Comparison of ENCODE assay signal across 20 cellular contexts in genomic region chr17:80427366-80428282, GRCh38. TPM values are rescaled to one million over a fixed set of nuclear protein-coding genes. Genes with fewer than 3 reads are reported as not detected.
A peak's percentile ranks its signal among the peaks of the same experiment; 100 is the strongest.
DNase-seq lines count a peak whose midpoint lies in the region; ATAC-seq, FAIRE-seq and TF ChIP-seq lines count a peak whose summit lies in the region.
"Had no signal": no experiment of that assay in that cellular context is flagged by ENCODE, and none has a peak within 500 bp of the region (broad histone marks: within the 10 kb centered on the region; RNA-seq: fewer than 3 reads in every experiment).

No MANE protein-coding gene starts in this region.

- peaks cover 0 to 14% of the 10 kb centered on the region in 2 donors for H3K4me1 ChIP-seq in right atrium auricular region
- H3K4me1 ChIP-seq: testis, uterus had no signal

- H3K36me3 ChIP-seq in right atrium auricular region = no peaks in the 10 kb centered on the region
- H3K36me3 ChIP-seq: uterus had no signal

- DNase-seq in Right ventricle myocardium superior = peak; percentile 32
- DNase-seq in right atrium auricular region (ENCODE audit: low spot score) = no peak
- peak; percentile 65 for DNase-seq in NCI-H82 treated with DMSO at 0.1 percent for 48 hours (lab: John Stamatoyannopoulos, UW; ENCODE audit: unreplicated experiment)
- peak; percentile 15 for DNase-seq in iPS-NIHi11 (ENCODE audit: low spot score)
- DNase-seq in urothelium cell line (ENCODE audit: low spot score) = no peak
- no peak for DNase-seq in SHP77 (lab: John Stamatoyannopoulos, UW)
- DNase-seq in activated CD4-positive, alpha-beta T cell treated with anti-CD3 and anti-CD28 coated beads, Interleukin-2, amount 10 ng/mL, durations not matched to agents 24 days and 14 days = no peak

- H3K9me3 ChIP-seq in right atrium auricular region = no peaks in the 10 kb centered on the region
- H3K9me3 ChIP-seq: lower lobe of right lung, mucosa of descending colon, sigmoid colon, testis, uterus had no signal

- H3K27me3 ChIP-seq in right atrium auricular region = no peaks in the 10 kb centered on the region
- H3K27me3 ChIP-seq: sigmoid colon, testis, uterus had no signal

- no peak overlapping the region for H3K4me3 ChIP-seq in right atrium auricular region
- H3K4me3 ChIP-seq: lower lobe of right lung, mucosa of descending colon, sigmoid colon, testis, uterus had no signal

- intact Hi-C loops in Right ventricle myocardium superior (cut with DNase I) = loop anchor here (5.0 kb wide), 1 partner anchor 555 kb away; no protein-coding TSS in a partner anchor
- intact Hi-C loops in activated CD4-positive, alpha-beta T cell treated with anti-CD3 and anti-CD28 coated beads, Interleukin-2, amount 10 ng/mL, durations not matched to agents 24 days and 14 days (cut with micrococcal nuclease) = loop anchor here (1.0 to 5.0 kb wide), 4 partner anchors 148 to 675 kb away; no protein-coding TSS in a partner anchor

- no peak for TF ChIP-seq CTCF in right atrium auricular region (IDR thresholded peaks at IDR 0.05)

- FAIRE-seq in urothelium cell line (lab: Jason Lieb, UNC) = peak; percentile 58

- no peaks in the 10 kb centered on the region for H3K9me3 Mint-ChIP-seq in activated CD4-positive, alpha-beta T cell treated with anti-CD3 and anti-CD28 coated beads, Interleukin-2, amount 10 ng/mL, durations not matched to agents 24 days and 14 days
- H3K9me3 Mint-ChIP-seq: activated B cell treated with CpG ODN at 0.5 μM for 24 hours; CD8-positive, alpha-beta T cell; natural killer cell treated with Interleukin-12 subunit alpha and Interleukin-12 subunit beta and Interleukin-15 and Interleukin-18, amount 100 ng/mL, for 72 hours had no signal

- peaks cover 13% of the 10 kb centered on the region for H3K4me1 Mint-ChIP-seq in activated CD4-positive, alpha-beta T cell treated with anti-CD3 and anti-CD28 coated beads, Interleukin-2, amount 10 ng/mL, durations not matched to agents 24 days and 14 days

- no peaks in the 10 kb centered on the region for H3K36me3 Mint-ChIP-seq in activated CD4-positive, alpha-beta T cell treated with anti-CD3 and anti-CD28 coated beads, Interleukin-2, amount 10 ng/mL, durations not matched to agents 24 days and 14 days (ENCODE audit: low read depth)
- H3K36me3 Mint-ChIP-seq: activated CD8-positive, alpha-beta memory T cell treated with anti-CD3 and anti-CD28 coated beads, Interleukin-2, amount 10 ng/mL, durations not matched to agents 7 days and 5 days; CD8-positive, alpha-beta T cell; natural killer cell treated with Interleukin-12 subunit alpha and Interleukin-12 subunit beta and Interleukin-15 and Interleukin-18, amount 100 ng/mL, for 72 hours had no signal

- ATAC-seq in Right ventricle myocardium superior (ENCODE audit: poor library complexity) (no peak), GM19463 (IDR thresholded peaks at IDR 0.05; ENCODE audit: unreplicated experiment) (no peak)

- no peak overlapping the region for H3K27ac ChIP-seq in right atrium auricular region
- H3K27ac ChIP-seq: epithelial cell of prostate, lower lobe of right lung, sigmoid colon, testis, uterus had no signal

- H3K27me3 Mint-ChIP-seq in activated CD4-positive, alpha-beta T cell treated with anti-CD3 and anti-CD28 coated beads, Interleukin-2, amount 10 ng/mL, durations not matched to agents 24 days and 14 days = no peaks in the 10 kb centered on the region
- H3K27me3 Mint-ChIP-seq: activated B cell treated with CpG ODN at 0.5 μM for 24 hours; activated CD8-positive, alpha-beta memory T cell treated with anti-CD3 and anti-CD28 coated beads, Interleukin-2, amount 10 ng/mL, durations not matched to agents 7 days and 5 days; natural killer cell treated with Interleukin-12 subunit alpha and Interleukin-12 subunit beta and Interleukin-15 and Interleukin-18, amount 100 ng/mL, for 72 hours; progenitor cell of endocrine pancreas had no signal

- H3K27ac Mint-ChIP-seq in activated CD4-positive, alpha-beta T cell treated with anti-CD3 and anti-CD28 coated beads, Interleukin-2, amount 10 ng/mL, durations not matched to agents 24 days and 14 days = no peak overlapping the region
- H3K27ac Mint-ChIP-seq: activated B cell treated with CpG ODN at 0.5 μM for 24 hours; activated CD8-positive, alpha-beta memory T cell treated with anti-CD3 and anti-CD28 coated beads, Interleukin-2, amount 10 ng/mL, durations not matched to agents 7 days and 5 days; CD8-positive, alpha-beta T cell; natural killer cell treated with Interleukin-12 subunit alpha and Interleukin-12 subunit beta and Interleukin-15 and Interleukin-18, amount 100 ng/mL, for 72 hours; progenitor cell of endocrine pancreas had no signal

- H3K4me3 Mint-ChIP-seq in activated CD4-positive, alpha-beta T cell treated with anti-CD3 and anti-CD28 coated beads, Interleukin-2, amount 10 ng/mL, durations not matched to agents 24 days and 14 days = no peak overlapping the region
- H3K4me3 Mint-ChIP-seq: activated B cell treated with CpG ODN at 0.5 μM for 24 hours; activated CD8-positive, alpha-beta memory T cell treated with anti-CD3 and anti-CD28 coated beads, Interleukin-2, amount 10 ng/mL, durations not matched to agents 7 days and 5 days; CD8-positive, alpha-beta T cell; natural killer cell treated with Interleukin-12 subunit alpha and Interleukin-12 subunit beta and Interleukin-15 and Interleukin-18, amount 100 ng/mL, for 72 hours had no signal

RNA-seq across cellular contexts. Expression of gene ENDOV, which starts 12.7 kb away (rescaled TPM):
- total RNA-seq in Right ventricle myocardium superior (11.7 TPM), right atrium auricular region (1 to 10 TPM; 3.8 to 4.9 TPM)
- 16.3 and 16.4 TPM in 2 replicates for total RNA-seq in activated CD4-positive, alpha-beta T cell treated with anti-CD3 and anti-CD28 coated beads, Interleukin-2, amount 10 ng/mL, durations not matched to agents 24 days and 14 days

RNA-seq across cellular contexts. Expression of gene NPTX1, which starts 48.8 kb away (rescaled TPM):
- total RNA-seq in Right ventricle myocardium superior (not detected), right atrium auricular region (not detected)
- 30.4 and 31.6 TPM in 2 replicates for total RNA-seq in activated CD4-positive, alpha-beta T cell treated with anti-CD3 and anti-CD28 coated beads, Interleukin-2, amount 10 ng/mL, durations not matched to agents 24 days and 14 days
- total RNA-seq: kidney epithelial cell, progenitor cell of endocrine pancreas had no signal

Comparison
In these comparisons a context has a peak if more than half of its experiments do, and no peak if none do; other contexts are left out.
1. DNase-seq: peak in Right ventricle myocardium superior (single experiment), NCI-H82 treated with DMSO at 0.1 percent for 48 hours (single experiment) and iPS-NIHi11 (single experiment); none in right atrium auricular region (single experiment), urothelium cell line (single experiment), SHP77 (0 of 2) and activated CD4-positive, alpha-beta T cell treated with anti-CD3 and anti-CD28 coated beads, Interleukin-2, amount 10 ng/mL, durations not matched to agents 24 days and 14 days (single experiment).
2. RNA of gene NPTX1, which starts 48.8 kb away (total RNA-seq): 30.4 to 31.6 TPM in activated CD4-positive, alpha-beta T cell treated with anti-CD3 and anti-CD28 coated beads, Interleukin-2, amount 10 ng/mL, durations not matched to agents 24 days and 14 days; not detected in Right ventricle myocardium superior (single experiment) and not detected in right atrium auricular region; every median in the first group is over 10 times any median in the second.